10 cellular contexts compared by ENCODE assay signal in the genomic region with DNA sequence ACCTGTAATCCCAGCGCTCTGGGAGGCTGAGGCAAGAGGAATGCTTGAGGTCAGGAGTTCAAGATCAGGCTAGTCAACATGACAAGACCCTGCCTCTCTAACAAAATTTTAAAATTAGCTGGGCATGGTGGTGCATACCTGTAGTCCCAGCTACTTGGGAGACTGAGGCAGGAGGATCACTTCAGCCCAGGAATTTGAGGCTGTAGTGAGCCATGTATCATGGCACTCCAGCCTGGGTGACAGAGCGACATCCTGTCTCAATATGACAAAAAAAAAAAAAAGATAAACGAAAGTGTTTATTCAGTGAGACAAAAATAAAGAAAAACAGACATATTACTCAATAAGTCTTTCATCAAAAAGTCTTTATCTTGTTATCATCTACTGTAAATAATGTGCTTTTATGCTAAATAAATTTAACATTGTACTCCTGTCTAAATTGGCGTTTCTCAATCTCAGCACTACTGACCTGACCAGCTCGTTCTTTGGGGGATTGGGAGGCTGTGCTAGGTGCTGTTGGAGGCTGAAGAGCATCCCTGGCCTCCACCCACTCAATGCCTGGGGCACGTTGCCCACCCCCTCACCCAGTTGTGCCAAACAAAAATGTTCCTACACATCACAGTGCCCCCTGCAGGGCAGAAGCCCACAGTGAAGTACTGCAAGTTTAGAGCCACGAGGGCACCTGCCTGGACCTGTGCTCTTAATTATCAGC. TPM values are rescaled to one million over a fixed set of nuclear protein-coding genes. Genes with fewer than 3 reads are reported as not detected.
A peak's percentile ranks its signal among the peaks of the same experiment; 100 is the strongest.
DNase-seq lines count a peak whose midpoint lies in the region.
"Had no signal": no experiment of that assay in that cellular context is flagged by ENCODE, and none has a peak within 500 bp of the region (broad histone marks: within the 10 kb centered on the region; RNA-seq: fewer than 3 reads in every experiment).

No MANE protein-coding gene starts in this region.

- H3K36me3 Mint-ChIP-seq in activated naive CD4-positive, alpha-beta T cell treated with anti-CD3 and anti-CD28 coated beads for 36 hours (ENCODE audit: low read depth), result peaks cover 57% of the 10 kb centered on the region

- no peak overlapping the region for H3K27ac Mint-ChIP-seq in activated naive CD4-positive, alpha-beta T cell treated with anti-CD3 and anti-CD28 coated beads for 36 hours

- CTCF ChIA-PET in activated naive CD4-positive, alpha-beta T cell treated with anti-CD3 and anti-CD28 coated beads for 36 hours (lab: Charles Lee), result interaction anchor here (0.5 to 0.9 kb wide), 6 partner anchors 20 to 281 kb away, joined by 3 to 4 read pairs (median 3); no protein-coding TSS in a partner anchor

- H3K4me3 Mint-ChIP-seq in activated naive CD4-positive, alpha-beta T cell treated with anti-CD3 and anti-CD28 coated beads for 36 hours, result no peak overlapping the region

- DNase-seq in activated naive CD4-positive, alpha-beta T cell treated with anti-CD3 and anti-CD28 coated beads for 36 hours, result peak; percentile 31
- DNase-seq in activated naive CD4-positive, alpha-beta T cell (lab: John Stamatoyannopoulos, UW), result no peak
- peak; percentile 18 for DNase-seq in NCI-H1092 treated with DMSO at 0.1 percent for 48 hours (lab: John Stamatoyannopoulos, UW)
- DNase-seq in dermis microvascular lymphatic vessel endothelial cell (ENCODE audit: low read depth in 2 of 2), result peak; percentile 3 to 25
- DNase-seq in stimulated activated CD8-positive, alpha-beta memory T cell treated with anti-CD3 and anti-CD28 coated beads, Interleukin-4, amount 100 ng/mL, for 48 hours, result peak; percentile 61
- no peak for DNase-seq in caudate nucleus (lab: John Stamatoyannopoulos, UW)
- DNase-seq in amygdala (lab: John Stamatoyannopoulos, UW), result no peak
- no peak for DNase-seq in NCI-H2196 (lab: John Stamatoyannopoulos, UW; ENCODE audit: unreplicated experiment)
- DNase-seq: aorta, thyroid gland had no signal

- no peaks in the 10 kb centered on the region for H3K4me1 Mint-ChIP-seq in activated naive CD4-positive, alpha-beta T cell treated with anti-CD3 and anti-CD28 coated beads for 36 hours (ENCODE audit: low read depth)

- H3K27ac ChIP-seq in caudate nucleus (ENCODE audit: low read depth, low read length), result no peak overlapping the region
- H3K27ac ChIP-seq: thyroid gland had no signal

- intact Hi-C loops in activated naive CD4-positive, alpha-beta T cell treated with anti-CD3 and anti-CD28 coated beads for 36 hours (cut with micrococcal nuclease), result no loop called here

- no peaks in the 10 kb centered on the region for H3K27me3 Mint-ChIP-seq in activated naive CD4-positive, alpha-beta T cell treated with anti-CD3 and anti-CD28 coated beads for 36 hours (ENCODE audit: low read depth)

- H3K9me3 Mint-ChIP-seq in activated naive CD4-positive, alpha-beta T cell treated with anti-CD3 and anti-CD28 coated beads for 36 hours, result no peaks in the 10 kb centered on the region

RNA-seq across cellular contexts. Expression of gene NCAPG2, which starts 57.7 kb away (rescaled TPM):
- total RNA-seq in activated naive CD4-positive, alpha-beta T cell treated with anti-CD3 and anti-CD28 coated beads for 36 hours, result 100 to 1,000 TPM; 145 to 149 TPM
- total RNA-seq in dermis microvascular lymphatic vessel endothelial cell, result 10.7 and 16.8 TPM in 2 replicates

RNA-seq across cellular contexts. Expression of gene PTPRN2, which starts 59.3 kb away (rescaled TPM):
- under 1 TPM; 0.54 to 0.62 TPM for total RNA-seq in activated naive CD4-positive, alpha-beta T cell treated with anti-CD3 and anti-CD28 coated beads for 36 hours
- 2.4 and 3.4 TPM in 2 replicates for total RNA-seq in dermis microvascular lymphatic vessel endothelial cell

Comparison
In these comparisons a context has a peak if more than half of its experiments do, and no peak if none do; other contexts are left out.
1. DNase-seq: peak in activated naive CD4-positive, alpha-beta T cell treated with anti-CD3 and anti-CD28 coated beads for 36 hours (single experiment), NCI-H1092 treated with DMSO at 0.1 percent for 48 hours (single experiment), dermis microvascular lymphatic vessel endothelial cell (2 of 2) and stimulated activated CD8-positive, alpha-beta memory T cell treated with anti-CD3 and anti-CD28 coated beads, Interleukin-4, amount 100 ng/mL, for 48 hours (single experiment); none in activated naive CD4-positive, alpha-beta T cell (0 of 4), caudate nucleus (0 of 61), amygdala (0 of 56) and NCI-H2196 (single experiment).